Comparison of ENCODE assay signal across 1 cellular context in genomic region chr22:49486225-49486624, GRCh38.
TF ChIP-seq lines count a peak whose summit lies in the region.

No MANE protein-coding gene starts in this region.

TF ChIP-seq in H1, 55 proteins besides CTCF, POLR2A, EP300 and RAD21 (continued from another document):
- no peak for TF ChIP-seq E2F6 (IDR thresholded peaks at IDR 0.05)
- TF ChIP-seq SUZ12 (IDR thresholded peaks at IDR 0.05; ENCODE audit: low read length), result no peak
- no peak for TF ChIP-seq JUND (IDR thresholded peaks at IDR 0.05; ENCODE audit: low read length)
- TF ChIP-seq CHD1 (IDR thresholded peaks at IDR 0.05; ENCODE audit: low read depth, low read length), result no peak
- TF ChIP-seq BCL11A (IDR thresholded peaks at IDR 0.05; ENCODE audit: low read depth in 2 of 2, low read length in 2 of 2), result no peak
- TF ChIP-seq SP4 (IDR thresholded peaks at IDR 0.05; ENCODE audit: low read length), result no peak
